ENCODE assay signal across 1 cellular context in the genomic region with DNA sequence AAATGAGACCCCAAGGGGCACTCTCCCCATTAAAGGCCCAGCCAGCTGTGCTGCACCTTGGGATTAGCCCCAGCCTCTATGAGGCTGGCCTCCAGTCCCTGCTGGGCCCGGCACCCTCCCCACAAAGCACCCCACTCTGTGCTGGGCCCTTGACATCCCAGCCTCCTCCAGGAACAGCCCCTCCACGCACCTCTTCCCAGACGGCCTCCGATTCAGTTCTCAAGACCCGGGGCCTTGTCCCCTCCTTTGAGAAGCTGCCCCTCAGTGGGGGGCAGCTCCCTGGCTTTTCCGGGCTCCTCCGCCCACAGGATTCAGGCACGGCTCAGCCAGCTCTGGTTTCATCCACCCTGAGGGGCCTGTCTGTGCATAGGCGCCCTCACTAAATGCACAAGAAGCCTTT.
TF ChIP-seq lines count a peak whose summit lies in the region.

No MANE protein-coding gene starts in this region.

TF ChIP-seq in HepG2, 621 proteins besides CTCF, POLR2A, EP300 and RAD21 (continued from another document):
- TF ChIP-seq, protein P1, sequence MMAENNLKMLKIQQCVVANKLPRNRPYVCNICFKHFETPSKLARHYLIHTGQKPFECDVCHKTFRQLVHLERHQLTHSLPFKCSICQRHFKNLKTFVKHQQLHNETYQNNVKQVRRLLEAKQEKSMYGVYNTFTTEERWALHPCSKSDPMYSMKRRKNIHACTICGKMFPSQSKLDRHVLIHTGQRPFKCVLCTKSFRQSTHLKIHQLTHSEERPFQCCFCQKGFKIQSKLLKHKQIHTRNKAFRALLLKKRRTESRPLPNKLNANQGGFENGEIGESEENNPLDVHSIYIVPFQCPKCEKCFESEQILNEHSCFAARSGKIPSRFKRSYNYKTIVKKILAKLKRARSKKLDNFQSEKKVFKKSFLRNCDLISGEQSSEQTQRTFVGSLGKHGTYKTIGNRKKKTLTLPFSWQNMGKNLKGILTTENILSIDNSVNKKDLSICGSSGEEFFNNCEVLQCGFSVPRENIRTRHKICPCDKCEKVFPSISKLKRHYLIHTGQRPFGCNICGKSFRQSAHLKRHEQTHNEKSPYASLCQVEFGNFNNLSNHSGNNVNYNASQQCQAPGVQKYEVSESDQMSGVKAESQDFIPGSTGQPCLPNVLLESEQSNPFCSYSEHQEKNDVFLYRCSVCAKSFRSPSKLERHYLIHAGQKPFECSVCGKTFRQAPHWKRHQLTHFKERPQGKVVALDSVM (CRISPR knock-in tag; IDR thresholded peaks at IDR 0.05), result no peak
- TF ChIP-seq ZNF720 (CRISPR knock-in tag; IDR thresholded peaks at IDR 0.05), result no peak
- TF ChIP-seq ZNF891 (CRISPR knock-in tag; IDR thresholded peaks at IDR 0.05), result no peak
- TF ChIP-seq PTBP1 (IDR thresholded peaks at IDR 0.05; ENCODE audit: low read depth, low read length, poor library complexity, severe bottlenecking), result no peak
- no peak for TF ChIP-seq ZNF251 (CRISPR knock-in tag; IDR thresholded peaks at IDR 0.05)
- TF ChIP-seq BCL6 (CRISPR knock-in tag; IDR thresholded peaks at IDR 0.05), result no peak
- TF ChIP-seq HIC2 (CRISPR knock-in tag; IDR thresholded peaks at IDR 0.05; ENCODE audit: low read depth), result no peak
- no peak for TF ChIP-seq ZNF574 (CRISPR knock-in tag; IDR thresholded peaks at IDR 0.05)
- TF ChIP-seq, protein P2, sequence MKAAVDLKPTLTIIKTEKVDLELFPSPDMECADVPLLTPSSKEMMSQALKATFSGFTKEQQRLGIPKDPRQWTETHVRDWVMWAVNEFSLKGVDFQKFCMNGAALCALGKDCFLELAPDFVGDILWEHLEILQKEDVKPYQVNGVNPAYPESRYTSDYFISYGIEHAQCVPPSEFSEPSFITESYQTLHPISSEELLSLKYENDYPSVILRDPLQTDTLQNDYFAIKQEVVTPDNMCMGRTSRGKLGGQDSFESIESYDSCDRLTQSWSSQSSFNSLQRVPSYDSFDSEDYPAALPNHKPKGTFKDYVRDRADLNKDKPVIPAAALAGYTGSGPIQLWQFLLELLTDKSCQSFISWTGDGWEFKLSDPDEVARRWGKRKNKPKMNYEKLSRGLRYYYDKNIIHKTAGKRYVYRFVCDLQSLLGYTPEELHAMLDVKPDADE (CRISPR knock-in tag; IDR thresholded peaks at IDR 0.05), result no peak
- TF ChIP-seq, protein P3, sequence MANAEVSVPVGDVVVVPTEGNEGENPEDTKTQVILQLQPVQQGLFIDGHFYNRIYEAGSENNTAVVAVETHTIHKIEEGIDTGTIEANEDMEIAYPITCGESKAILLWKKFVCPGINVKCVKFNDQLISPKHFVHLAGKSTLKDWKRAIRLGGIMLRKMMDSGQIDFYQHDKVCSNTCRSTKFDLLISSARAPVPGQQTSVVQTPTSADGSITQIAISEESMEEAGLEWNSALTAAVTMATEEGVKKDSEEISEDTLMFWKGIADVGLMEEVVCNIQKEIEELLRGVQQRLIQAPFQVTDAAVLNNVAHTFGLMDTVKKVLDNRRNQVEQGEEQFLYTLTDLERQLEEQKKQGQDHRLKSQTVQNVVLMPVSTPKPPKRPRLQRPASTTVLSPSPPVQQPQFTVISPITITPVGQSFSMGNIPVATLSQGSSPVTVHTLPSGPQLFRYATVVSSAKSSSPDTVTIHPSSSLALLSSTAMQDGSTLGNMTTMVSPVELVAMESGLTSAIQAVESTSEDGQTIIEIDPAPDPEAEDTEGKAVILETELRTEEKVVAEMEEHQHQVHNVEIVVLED (CRISPR knock-in tag; IDR thresholded peaks at IDR 0.05; ENCODE audit: borderline replicate concordance), result no peak
- TF ChIP-seq MYNN (CRISPR knock-in tag; IDR thresholded peaks at IDR 0.05; ENCODE audit: low read depth), result no peak
- no peak for TF ChIP-seq KLF12 (CRISPR knock-in tag; IDR thresholded peaks at IDR 0.05; ENCODE audit: borderline replicate concordance)
- TF ChIP-seq MBD4 (IDR thresholded peaks at IDR 0.05; ENCODE audit: borderline replicate concordance, low read length), result no peak
- no peak for TF ChIP-seq ZIK1 (CRISPR knock-in tag; IDR thresholded peaks at IDR 0.05; ENCODE audit: borderline replicate concordance, low read depth)
- TF ChIP-seq, protein P4, sequence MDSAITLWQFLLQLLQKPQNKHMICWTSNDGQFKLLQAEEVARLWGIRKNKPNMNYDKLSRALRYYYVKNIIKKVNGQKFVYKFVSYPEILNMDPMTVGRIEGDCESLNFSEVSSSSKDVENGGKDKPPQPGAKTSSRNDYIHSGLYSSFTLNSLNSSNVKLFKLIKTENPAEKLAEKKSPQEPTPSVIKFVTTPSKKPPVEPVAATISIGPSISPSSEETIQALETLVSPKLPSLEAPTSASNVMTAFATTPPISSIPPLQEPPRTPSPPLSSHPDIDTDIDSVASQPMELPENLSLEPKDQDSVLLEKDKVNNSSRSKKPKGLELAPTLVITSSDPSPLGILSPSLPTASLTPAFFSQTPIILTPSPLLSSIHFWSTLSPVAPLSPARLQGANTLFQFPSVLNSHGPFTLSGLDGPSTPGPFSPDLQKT (CRISPR knock-in tag; IDR thresholded peaks at IDR 0.05; ENCODE audit: borderline replicate concordance), result no peak
- TF ChIP-seq CEBPB (IDR thresholded peaks at IDR 0.05; ENCODE audit: borderline replicate concordance, low read depth, low read length), result no peak
- TF ChIP-seq ZGPAT (CRISPR knock-in tag; IDR thresholded peaks at IDR 0.05), result no peak
